ENCODE assay signal across 36 cellular contexts in the genomic region with DNA sequence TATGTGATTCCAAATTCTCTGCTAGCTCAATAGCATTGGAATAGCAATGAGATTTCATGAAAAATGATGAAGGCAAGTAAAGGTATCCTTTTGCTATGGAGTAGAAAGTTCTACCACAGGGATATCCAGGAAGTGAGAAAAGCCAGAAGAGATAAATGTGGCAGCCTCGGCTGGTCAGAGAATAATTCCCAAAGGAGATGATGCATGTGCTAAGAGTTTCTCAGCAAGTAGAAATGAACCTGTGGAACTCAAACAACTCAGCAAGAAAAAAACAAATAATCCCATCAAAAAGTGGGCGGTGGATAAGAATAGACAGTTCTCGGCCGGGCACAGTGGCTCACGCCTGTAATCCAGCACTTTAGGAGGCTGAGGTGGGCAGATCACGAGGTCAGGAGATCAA. TPM values are rescaled to one million over a fixed set of nuclear protein-coding genes. Genes with fewer than 3 reads are reported as not detected.
"Had no signal": no experiment of that assay in that cellular context is flagged by ENCODE, and none has a peak within 500 bp of the region (broad histone marks: within the 10 kb centered on the region; RNA-seq: fewer than 3 reads in every experiment).

No MANE protein-coding gene starts in this region.

- DNase-seq: dermis blood vessel endothelial cell; effector memory CD4-positive, alpha-beta T cell; esophagus squamous epithelium; foreskin keratinocyte; heart left ventricle; hippocampal formation; left cardiac atrium; left lung; mesenchymal stem cell; mucosa of descending colon; naive B cell; right lobe of liver; stimulated activated CD4-positive, alpha-beta T cell treated with anti-CD3 and anti-CD28 coated beads, Interleukin-12 subunit alpha, Interleukin-12 subunit beta, amount 100 ng/mL, for 4 hours; stimulated activated CD4-positive, alpha-beta T cell treated with anti-CD3 and anti-CD28 coated beads, Interleukin-1b, Interleukin-23, amount 100 ng/mL, for 48 hours; stimulated activated CD4-positive, alpha-beta T cell treated with anti-CD3 and anti-CD28 coated beads, Interleukin-4, amount 100 ng/mL, for 1 hour; stimulated activated CD8-positive, alpha-beta memory T cell treated with anti-CD3 and anti-CD28 coated beads, Interleukin-4, amount 100 ng/mL, for 48 hours; stimulated activated naive CD4-positive, alpha-beta T cell; stimulated activated naive CD8-positive, alpha-beta T cell treated with anti-CD3 and anti-CD28 coated beads, Interleukin-15, amount 100 ng/mL, for 72 hours; transverse colon; upper lobe of right lung; uterus had no signal

- H2AFZ ChIP-seq: parathyroid adenoma had no signal

- H3K36me3 ChIP-seq: esophagus squamous epithelium, gastroesophageal sphincter, heart left ventricle, left lung, neutrophil, right lobe of liver, suprapubic skin, transverse colon, upper lobe of right lung, uterus had no signal

- H3K4me1 ChIP-seq: gastroesophageal sphincter, left lung, parathyroid adenoma, right lobe of liver, transverse colon, upper lobe of right lung, uterus had no signal

- H3K79me2 ChIP-seq: parathyroid adenoma had no signal

- H3K27ac ChIP-seq: coronary artery, esophagus squamous epithelium, foreskin keratinocyte, gastroesophageal sphincter, heart left ventricle, left lung, neutrophil, parathyroid adenoma, right lobe of liver, suprapubic skin, transverse colon, upper lobe of right lung, uterus had no signal

- H3K9ac ChIP-seq: parathyroid adenoma had no signal

- H3K4me3 ChIP-seq: coronary artery, esophagus squamous epithelium, gastroesophageal sphincter, heart left ventricle, left lung, mucosa of descending colon, right lobe of liver, smooth muscle cell, suprapubic skin, transverse colon, upper lobe of right lung, uterus had no signal

- H3K4me2 ChIP-seq: smooth muscle cell had no signal

- H3K9me3 ChIP-seq: mucosa of descending colon, neutrophil, right lobe of liver, suprapubic skin, uterus had no signal

- H3K27me3 ChIP-seq: esophagus squamous epithelium, foreskin keratinocyte, gastroesophageal sphincter, heart left ventricle, left lung, neutrophil, right lobe of liver, upper lobe of right lung, uterus had no signal

RNA-seq across cellular contexts. Expression of gene FAM240A, which starts 42.9 kb away (rescaled TPM):
- total RNA-seq: dermis blood vessel endothelial cell; endothelial cell of umbilical vein; epithelial cell of proximal tubule; foreskin keratinocyte; gastroesophageal sphincter; heart left ventricle; kidney epithelial cell; left cardiac atrium; left lung; lung microvascular endothelial cell; mesothelial cell of epicardium; mucosa of descending colon; natural killer cell treated with Interleukin-12 subunit alpha and Interleukin-12 subunit beta and Interleukin-15 and Interleukin-18, amount 100 ng/mL, for 72 hours; neural crest cell; omental fat pad; progenitor cell of endocrine pancreas; right lobe of liver; smooth muscle cell; transverse colon; upper lobe of right lung; uterus had no signal
- polyA plus RNA-seq: endothelial cell of umbilical vein, foreskin keratinocyte, heart left ventricle, smooth muscle cell had no signal

RNA-seq across cellular contexts. Expression of gene TMIE, which starts 45.9 kb away (rescaled TPM):
- total RNA-seq: epithelial cell of proximal tubule; foreskin keratinocyte; natural killer cell treated with Interleukin-12 subunit alpha and Interleukin-12 subunit beta and Interleukin-15 and Interleukin-18, amount 100 ng/mL, for 72 hours; neural crest cell; transverse colon had no signal
- polyA plus RNA-seq: foreskin keratinocyte had no signal
